ENCODE assay signal across 11 cellular contexts in genomic region chr11:62667460-62667859, GRCh38. TPM values are rescaled to one million over a fixed set of nuclear protein-coding genes. Genes with fewer than 3 reads are reported as not detected.
A peak's percentile ranks its signal among the peaks of the same experiment; 100 is the strongest.
DNase-seq lines count a peak whose midpoint lies in the region; ATAC-seq and TF ChIP-seq lines count a peak whose summit lies in the region.
"Had no signal": no experiment of that assay in that cellular context is flagged by ENCODE, and none has a peak within 500 bp of the region (broad histone marks: within the 10 kb centered on the region; RNA-seq: fewer than 3 reads in every experiment).

No MANE protein-coding gene starts in this region.

- no peak for ATAC-seq in CD4-positive, alpha-beta T cell (ENCODE audit: poor library complexity)
- no peak for ATAC-seq in HG02870 (IDR thresholded peaks at IDR 0.05; ENCODE audit: unreplicated experiment)

- peaks cover 31% of the 10 kb centered on the region for H3K36me3 ChIP-seq in HUES6 (ENCODE audit: control insufficient read depth, insufficient read depth, low read length)
- H3K36me3 ChIP-seq in muscle layer of colon (ENCODE audit: insufficient read depth, low read length), result peaks cover 16% of the 10 kb centered on the region
- peaks cover 8 to 26% (median 19%) of the 10 kb centered on the region in 4 donors for H3K36me3 ChIP-seq in stomach

- H3K27me3 Mint-ChIP-seq in CD4-positive, alpha-beta T cell, result no peaks in the 10 kb centered on the region
- H3K27me3 Mint-ChIP-seq in activated T-helper 1 cell treated with anti-CD3 and anti-CD28 coated beads, Interleukin-12 subunit alpha, Interleukin-12 subunit beta, Interleukin-2, Interleukin-4 antibody, amounts not matched to agents 30 ng/mL and 10 ng/mL and 1 ng/mL, durations not matched to agents 14 hours and 24 hours and 36 hours (ENCODE audit: insufficient read depth), result no peaks in the 10 kb centered on the region

- no peak for TF ChIP-seq POLR2A in stomach (IDR thresholded peaks at IDR 0.05)

- H3K27me3 ChIP-seq in CD4-positive, alpha-beta T cell (ENCODE audit: control insufficient read depth, insufficient read depth, low read length), result no peaks in the 10 kb centered on the region
- no peaks in the 10 kb centered on the region for H3K27me3 ChIP-seq in HUES6 (ENCODE audit: control insufficient read depth, insufficient read depth, low read length)
- H3K27me3 ChIP-seq in muscle layer of colon (ENCODE audit: control insufficient read depth in 1 of 2, insufficient read depth in 2 of 2, low read length in 2 of 2), result no peaks in the 10 kb centered on the region
- no peaks in the 10 kb centered on the region for H3K27me3 ChIP-seq in stomach

- TF ChIP-seq EP300 in stomach (IDR thresholded peaks at IDR 0.05), result no peak

- peaks cover 13% of the 10 kb centered on the region for H3K4me1 ChIP-seq in HUES6 (ENCODE audit: control insufficient read depth, insufficient read depth, low read length)
- peaks cover 28% of the 10 kb centered on the region for H3K4me1 ChIP-seq in muscle layer of colon (ENCODE audit: insufficient read depth, low read length)
- H3K4me1 ChIP-seq in stomach, result peaks cover 41 to 74% (median 72%) of the 10 kb centered on the region in 4 donors

- no peak overlapping the region for H3K27ac ChIP-seq in CD4-positive, alpha-beta T cell (ENCODE audit: low read depth, low read length)
- 0 out of 2 replicates have a peak overlapping the region, but pooled peaks have one; percentile 81 for H3K27ac ChIP-seq in HUES6 (ENCODE audit: low read depth, low read length)
- no peak overlapping the region for H3K27ac ChIP-seq in muscle layer of colon (ENCODE audit: low read depth, low read length)
- peak overlapping the region in 2 of 5 donors; percentile 38 to 97 for H3K27ac ChIP-seq in stomach

- peaks cover 49% of the 10 kb centered on the region for H3K36me3 Mint-ChIP-seq in CD4-positive, alpha-beta T cell (ENCODE audit: low read depth)
- peaks cover 35% of the 10 kb centered on the region for H3K36me3 Mint-ChIP-seq in activated T-helper 1 cell treated with anti-CD3 and anti-CD28 coated beads, Interleukin-12 subunit alpha, Interleukin-12 subunit beta, Interleukin-2, Interleukin-4 antibody, amounts not matched to agents 30 ng/mL and 10 ng/mL and 1 ng/mL, durations not matched to agents 14 hours and 24 hours and 36 hours (ENCODE audit: low read depth)

- 69 to 90% (median 79%) methylated on average over 2 of the region's 2 CpGs for WGBS in stomach, 5 donors

- peak overlapping the region; percentile 99 for H3K4me3 Mint-ChIP-seq in CD4-positive, alpha-beta T cell
- peak overlapping the region; percentile 98 for H3K4me3 Mint-ChIP-seq in activated T-helper 1 cell treated with anti-CD3 and anti-CD28 coated beads, Interleukin-12 subunit alpha, Interleukin-12 subunit beta, Interleukin-2, Interleukin-4 antibody, amounts not matched to agents 30 ng/mL and 10 ng/mL and 1 ng/mL, durations not matched to agents 14 hours and 24 hours and 36 hours

- intact Hi-C loops in CD4-positive, alpha-beta T cell (cut with DNase I, micrococcal nuclease), result loop anchor here in 1 of 2 experiments (10.0 kb wide), 1 partner anchor 873 kb away; the partner anchor contains the start of genes FEN1 and TMEM258
- intact Hi-C loops in activated T-helper 1 cell treated with anti-CD3 and anti-CD28 coated beads, Interleukin-12 subunit alpha, Interleukin-12 subunit beta, Interleukin-2, Interleukin-4 antibody, amounts not matched to agents 30 ng/mL and 10 ng/mL and 1 ng/mL, durations not matched to agents 14 hours and 24 hours and 36 hours (cut with micrococcal nuclease), result no loop called here
- intact Hi-C loops in stomach (cut with DNase I; ENCODE audit: low total_unique reads), result no loop called here

- CTCF ChIA-PET in CD4-positive, alpha-beta T cell (lab: Charles Lee), result interaction anchor here (1.4 kb wide), 1 partner anchor 13 kb away, joined by 3 read pairs; no protein-coding TSS in a partner anchor

- H3K9ac ChIP-seq in HUES6 (ENCODE audit: low read length), result peak overlapping the region; percentile 98
- peak overlapping the region; percentile 3 for H3K9ac ChIP-seq in muscle layer of colon (ENCODE audit: low read length)

- H3K4me3 ChIP-seq in HUES6 (ENCODE audit: low read depth, low read length) (peak overlapping the region; percentile 99), muscle layer of colon (ENCODE audit: low read depth in 1 of 2, low read length in 2 of 2) (no peak overlapping the region), stomach (peak overlapping the region in 1 of 4 donors; percentile 84)

- no peaks in the 10 kb centered on the region for H3K9me3 Mint-ChIP-seq in CD4-positive, alpha-beta T cell
- no peaks in the 10 kb centered on the region for H3K9me3 Mint-ChIP-seq in activated T-helper 1 cell treated with anti-CD3 and anti-CD28 coated beads, Interleukin-12 subunit alpha, Interleukin-12 subunit beta, Interleukin-2, Interleukin-4 antibody, amounts not matched to agents 30 ng/mL and 10 ng/mL and 1 ng/mL, durations not matched to agents 14 hours and 24 hours and 36 hours

- DNase-seq in CD4-positive, alpha-beta T cell, result no peak
- no peak for DNase-seq in activated T-helper 1 cell treated with anti-CD3 and anti-CD28 coated beads, Interleukin-12 subunit alpha, Interleukin-12 subunit beta, Interleukin-2, Interleukin-4 antibody, amounts not matched to agents 30 ng/mL and 10 ng/mL and 1 ng/mL, durations not matched to agents 14 hours and 24 hours and 36 hours (ENCODE audit: low spot score)
- DNase-seq in cerebellar nuclear complex (lab: John Stamatoyannopoulos, UW) (no peak), NCI-H2196 treated with DMSO at 0.1 percent for 48 hours (lab: John Stamatoyannopoulos, UW; ENCODE audit: unreplicated experiment) (no peak), stomach (no peak)
- DNase-seq: activated CD8-positive, alpha-beta memory T cell treated with anti-CD3 and anti-CD28 coated beads for 24 hours; DMS79; NCI-H1105 had no signal

- peak overlapping the region; percentile 96 for H3K27ac Mint-ChIP-seq in CD4-positive, alpha-beta T cell
- peak overlapping the region; percentile 35 for H3K27ac Mint-ChIP-seq in activated T-helper 1 cell treated with anti-CD3 and anti-CD28 coated beads, Interleukin-12 subunit alpha, Interleukin-12 subunit beta, Interleukin-2, Interleukin-4 antibody, amounts not matched to agents 30 ng/mL and 10 ng/mL and 1 ng/mL, durations not matched to agents 14 hours and 24 hours and 36 hours

- no peak for TF ChIP-seq CTCF in CD4-positive, alpha-beta T cell (IDR thresholded peaks at IDR 0.05)
- no peak for TF ChIP-seq CTCF in stomach (IDR thresholded peaks at IDR 0.05)

- no peaks in the 10 kb centered on the region for H3K9me3 ChIP-seq in CD4-positive, alpha-beta T cell (ENCODE audit: control insufficient read depth, low read length)
- H3K9me3 ChIP-seq in HUES6 (ENCODE audit: control insufficient read depth, insufficient read depth, low read depth, low read length) (no peaks in the 10 kb centered on the region), muscle layer of colon (ENCODE audit: low read length) (no peaks in the 10 kb centered on the region), stomach (no peaks in the 10 kb centered on the region)

- peaks cover 53% of the 10 kb centered on the region for H3K4me1 Mint-ChIP-seq in CD4-positive, alpha-beta T cell (ENCODE audit: low read depth)
- H3K4me1 Mint-ChIP-seq in activated T-helper 1 cell treated with anti-CD3 and anti-CD28 coated beads, Interleukin-12 subunit alpha, Interleukin-12 subunit beta, Interleukin-2, Interleukin-4 antibody, amounts not matched to agents 30 ng/mL and 10 ng/mL and 1 ng/mL, durations not matched to agents 14 hours and 24 hours and 36 hours (ENCODE audit: low read depth), result peaks cover 36% of the 10 kb centered on the region

- POLR2A ChIA-PET in CD4-positive, alpha-beta T cell (lab: Charles Lee), result interaction anchor here (0.8 to 5.3 kb wide), 10 partner anchors 10 to 173 kb away, joined by 3 to 170 read pairs (median 10); partner anchors contain the start of genes EEF1G, GANAB, HNRNPUL2 and INTS5

RNA-seq across cellular contexts. Expression of gene CSKMT, which starts 2.3 kb away (rescaled TPM):
- total RNA-seq in CD4-positive, alpha-beta T cell, result 10 to 100 TPM; 17.8 to 18.8 TPM
- 65.0 and 69.4 TPM in 2 replicates for total RNA-seq in activated T-helper 1 cell treated with anti-CD3 and anti-CD28 coated beads, Interleukin-12 subunit alpha, Interleukin-12 subunit beta, Interleukin-2, Interleukin-4 antibody, amounts not matched to agents 30 ng/mL and 10 ng/mL and 1 ng/mL, durations not matched to agents 14 hours and 24 hours and 36 hours
- total RNA-seq in stomach, result 1 to 10 TPM in 4 of 5 donors, not detected in 1; 3.5 to 7.6 (median 4.9) TPM
- polyA plus RNA-seq in stomach, result 10 to 100 TPM in 2 of 3 donors, 1 to 10 TPM in 1; 8.7 to 25.5 (median 19.9) TPM

RNA-seq across cellular contexts. Expression of gene C11orf98, which starts 2.5 kb away (rescaled TPM):
- total RNA-seq in CD4-positive, alpha-beta T cell, result 10 to 100 TPM; 14.3 to 18.5 TPM
- total RNA-seq in activated T-helper 1 cell treated with anti-CD3 and anti-CD28 coated beads, Interleukin-12 subunit alpha, Interleukin-12 subunit beta, Interleukin-2, Interleukin-4 antibody, amounts not matched to agents 30 ng/mL and 10 ng/mL and 1 ng/mL, durations not matched to agents 14 hours and 24 hours and 36 hours, result 146 and 151 TPM in 2 replicates
- total RNA-seq in stomach, result 10 to 100 TPM in 4 of 5 donors, 1 to 10 TPM in 1; 5.8 to 58.2 (median 27.2) TPM
- 100 to 1,000 TPM; 112 to 179 (median 139) TPM for polyA plus RNA-seq in stomach

RNA-seq across cellular contexts. Expression of gene UQCC3, which starts 4.0 kb away (rescaled TPM):
- 1 to 10 TPM; 1.5 to 2.3 TPM for total RNA-seq in CD4-positive, alpha-beta T cell
- total RNA-seq in activated T-helper 1 cell treated with anti-CD3 and anti-CD28 coated beads, Interleukin-12 subunit alpha, Interleukin-12 subunit beta, Interleukin-2, Interleukin-4 antibody, amounts not matched to agents 30 ng/mL and 10 ng/mL and 1 ng/mL, durations not matched to agents 14 hours and 24 hours and 36 hours, result 8.9 and 11.4 TPM in 2 replicates
- 10 to 100 TPM in 2 of 5 donors, 1 to 10 TPM in 3; 4.2 to 49.8 (median 8.1) TPM for total RNA-seq in stomach
- polyA plus RNA-seq in stomach, result 10 to 100 TPM; 16.2 to 30.3 (median 20.9) TPM

RNA-seq across cellular contexts. Expression of gene LBHD1, which starts 4.6 kb away (rescaled TPM):
- 10 to 100 TPM; 10.4 to 10.5 TPM for total RNA-seq in CD4-positive, alpha-beta T cell
- total RNA-seq in activated T-helper 1 cell treated with anti-CD3 and anti-CD28 coated beads, Interleukin-12 subunit alpha, Interleukin-12 subunit beta, Interleukin-2, Interleukin-4 antibody, amounts not matched to agents 30 ng/mL and 10 ng/mL and 1 ng/mL, durations not matched to agents 14 hours and 24 hours and 36 hours, result 23.4 and 24.3 TPM in 2 replicates
- 10 to 100 TPM in 3 of 5 donors, 1 to 10 TPM in 1, under 1 TPM in 1; 0.45 to 56.6 (median 10.3) TPM for total RNA-seq in stomach
- 1 to 10 TPM; 4.9 to 6.8 (median 5.5) TPM for polyA plus RNA-seq in stomach

RNA-seq across cellular contexts. Expression of gene UBXN1, which starts 11.4 kb away (rescaled TPM):
- 100 to 1,000 TPM; 196 to 222 TPM for total RNA-seq in CD4-positive, alpha-beta T cell
- 125 and 128 TPM in 2 replicates for total RNA-seq in activated T-helper 1 cell treated with anti-CD3 and anti-CD28 coated beads, Interleukin-12 subunit alpha, Interleukin-12 subunit beta, Interleukin-2, Interleukin-4 antibody, amounts not matched to agents 30 ng/mL and 10 ng/mL and 1 ng/mL, durations not matched to agents 14 hours and 24 hours and 36 hours
- total RNA-seq in stomach, result 100 to 1,000 TPM in 3 of 5 donors, 10 to 100 TPM in 2; 78.6 to 236 (median 151) TPM
- polyA plus RNA-seq in stomach, result 100 to 1,000 TPM; 113 to 236 (median 194) TPM
